ENCODE assay signal across 29 cellular contexts in the genomic region with DNA sequence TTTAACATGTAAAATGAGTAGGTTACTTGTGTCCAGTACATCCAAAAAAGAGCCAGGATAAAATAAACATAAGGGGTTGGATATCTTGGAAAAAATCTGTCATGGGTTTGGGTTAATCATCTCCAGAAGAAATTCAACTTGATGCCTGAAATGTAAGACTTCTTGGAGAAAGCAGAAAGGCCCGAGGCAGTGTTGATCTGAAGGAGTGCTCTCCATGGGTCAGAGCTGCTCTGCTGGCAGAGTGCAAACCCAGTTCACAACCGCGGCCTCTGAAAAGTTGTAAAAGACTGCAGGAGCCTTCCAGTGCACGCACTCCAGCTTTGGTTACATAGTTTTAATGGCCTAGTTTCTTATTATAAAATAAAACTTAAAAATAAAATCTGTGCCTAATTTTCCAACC.
DNase-seq lines count a peak whose midpoint lies in the region; TF ChIP-seq lines count a peak whose summit lies in the region.
"Had no signal": no experiment of that assay in that cellular context is flagged by ENCODE, and none has a peak within 500 bp of the region (broad histone marks: within the 10 kb centered on the region; RNA-seq: fewer than 3 reads in every experiment).

No MANE protein-coding gene starts in this region.

- H3K27ac ChIP-seq in breast epithelium = no peak overlapping the region
- H3K27ac ChIP-seq: colonic mucosa, heart right ventricle, stomach, tibial nerve, WERI-Rb-1 had no signal

- H3K27me3 Mint-ChIP-seq in activated CD4-positive, alpha-beta T cell treated with anti-CD3 and anti-CD28 coated beads, Interleukin-2, amount 10 ng/mL, durations not matched to agents 24 days and 14 days = no peaks in the 10 kb centered on the region
- H3K27me3 Mint-ChIP-seq: activated naive CD8-positive, alpha-beta T cell; activated T-helper 17 cell treated with anti-CD3 and anti-CD28 coated beads, Interleukin-2, amount 50 U/mL, for 72 hours; B cell had no signal

- H3K9me3 Mint-ChIP-seq in activated CD4-positive, alpha-beta T cell treated with anti-CD3 and anti-CD28 coated beads, Interleukin-2, amount 10 ng/mL, durations not matched to agents 24 days and 14 days = no peaks in the 10 kb centered on the region
- H3K9me3 Mint-ChIP-seq: activated T-helper 17 cell treated with anti-CD3 and anti-CD28 coated beads, Interleukin-2, amount 50 U/mL, for 72 hours; endodermal cell; T-helper 2 cell treated with Interferon-gamma antibody and Interleukin-4, amounts not matched to agents 5 μg/mL and 100 μg/mL, for 36 hours had no signal

- intact Hi-C loops in breast epithelium (cut with DNase I; ENCODE audit: low total_unique reads) = no loop called here
- intact Hi-C loops in activated CD4-positive, alpha-beta T cell treated with anti-CD3 and anti-CD28 coated beads, Interleukin-2, amount 10 ng/mL, durations not matched to agents 24 days and 14 days (cut with micrococcal nuclease) = no loop called here

- H3K4me3 Mint-ChIP-seq in activated CD4-positive, alpha-beta T cell treated with anti-CD3 and anti-CD28 coated beads, Interleukin-2, amount 10 ng/mL, durations not matched to agents 24 days and 14 days = no peak overlapping the region
- H3K4me3 Mint-ChIP-seq: activated naive CD8-positive, alpha-beta T cell; activated T-helper 17 cell treated with anti-CD3 and anti-CD28 coated beads, Interleukin-2, amount 50 U/mL, for 72 hours; B cell; endodermal cell; immature natural killer cell; T-helper 2 cell treated with Interferon-gamma antibody and Interleukin-4, amounts not matched to agents 5 μg/mL and 100 μg/mL, for 36 hours had no signal

- DNase-seq in BJ (ENCODE audit: low read depth) (peak; percentile 47), RPMI7951 (ENCODE audit: low read depth) (peak; percentile 67), fibroblast of gingiva (ENCODE audit: low read depth) (peak; percentile 88), left kidney (ENCODE audit: low read depth, low spot score) (peak; percentile 87), breast epithelium (ENCODE audit: low spot score in 2 of 2) (no peak), HT-29 (ENCODE audit: low spot score) (no peak)
- DNase-seq in activated CD4-positive, alpha-beta T cell treated with anti-CD3 and anti-CD28 coated beads, Interleukin-2, amount 10 ng/mL, durations not matched to agents 24 days and 14 days = no peak
- DNase-seq in central memory CD4-positive, alpha-beta T cell = no peak
- DNase-seq: Calu3; colonic mucosa; endodermal cell; heart right ventricle; immature natural killer cell; KBM-7; NCI-H1694; NCI-H2171; NCI-H524 treated with DMSO at 0.1 percent for 48 hours; occipital lobe; right cardiac atrium; RPMI8226; stimulated activated CD4-positive, alpha-beta T cell treated with anti-CD3 and anti-CD28 coated beads, Interleukin-15, amount 100 ng/mL, for 24 hours; stomach; WERI-Rb-1 had no signal

- TF ChIP-seq POLR2A in breast epithelium (IDR thresholded peaks at IDR 0.05) = no peak

- no peaks in the 10 kb centered on the region for H3K36me3 Mint-ChIP-seq in activated CD4-positive, alpha-beta T cell treated with anti-CD3 and anti-CD28 coated beads, Interleukin-2, amount 10 ng/mL, durations not matched to agents 24 days and 14 days (ENCODE audit: low read depth)
- H3K36me3 Mint-ChIP-seq: activated naive CD8-positive, alpha-beta T cell; immature natural killer cell had no signal

- TF ChIP-seq CTCF in BJ (IDR thresholded peaks at IDR 0.05; ENCODE audit: insufficient read depth, low read depth, low read length) (no peak), breast epithelium (IDR thresholded peaks at IDR 0.05) (no peak)

- no peaks in the 10 kb centered on the region for H3K4me1 ChIP-seq in breast epithelium
- H3K4me1 ChIP-seq: colonic mucosa, HAP-1, heart right ventricle, stomach, tibial nerve had no signal

- H3K36me3 ChIP-seq in BJ (ENCODE audit: control insufficient read depth, insufficient read depth, low read length) (no peaks in the 10 kb centered on the region), breast epithelium (no peaks in the 10 kb centered on the region)
- H3K36me3 ChIP-seq: colonic mucosa, HAP-1, heart right ventricle, stomach, tibial nerve, WERI-Rb-1 had no signal

- H3K9me3 ChIP-seq in breast epithelium = no peaks in the 10 kb centered on the region
- H3K9me3 ChIP-seq: colonic mucosa, HAP-1, stomach, tibial nerve had no signal

- H3K27me3 ChIP-seq in BJ (ENCODE audit: control insufficient read depth, insufficient read depth, low read length) (no peaks in the 10 kb centered on the region), breast epithelium (no peaks in the 10 kb centered on the region)
- H3K27me3 ChIP-seq: colonic mucosa, heart right ventricle, stomach, tibial nerve had no signal

- H3K4me1 Mint-ChIP-seq in activated CD4-positive, alpha-beta T cell treated with anti-CD3 and anti-CD28 coated beads, Interleukin-2, amount 10 ng/mL, durations not matched to agents 24 days and 14 days = no peaks in the 10 kb centered on the region
- H3K4me1 Mint-ChIP-seq: activated T-helper 17 cell treated with anti-CD3 and anti-CD28 coated beads, Interleukin-2, amount 50 U/mL, for 72 hours; B cell; endodermal cell; immature natural killer cell had no signal

- H3K27ac Mint-ChIP-seq in activated CD4-positive, alpha-beta T cell treated with anti-CD3 and anti-CD28 coated beads, Interleukin-2, amount 10 ng/mL, durations not matched to agents 24 days and 14 days = no peak overlapping the region
- H3K27ac Mint-ChIP-seq: activated naive CD8-positive, alpha-beta T cell; activated T-helper 17 cell treated with anti-CD3 and anti-CD28 coated beads, Interleukin-2, amount 50 U/mL, for 72 hours; B cell; endodermal cell; immature natural killer cell; T-helper 2 cell treated with Interferon-gamma antibody and Interleukin-4, amounts not matched to agents 5 μg/mL and 100 μg/mL, for 36 hours had no signal

- POLR2A ChIA-PET in BJ (lab: Charles Lee) = no interaction called here

- H3K4me3 ChIP-seq in BJ (ENCODE audit: low read depth, low read length) = no peak overlapping the region
- H3K4me3 ChIP-seq in breast epithelium = no peak overlapping the region
- H3K4me3 ChIP-seq: colonic mucosa, HAP-1, heart right ventricle, stomach, tibial nerve had no signal

- CTCF ChIA-PET in BJ (lab: Yijun Ruan, JAX) = no interaction called here

Comparison
In these comparisons a context has a peak if more than half of its experiments do, and no peak if none do; other contexts are left out.
1. DNase-seq: peak in BJ (single experiment), RPMI7951 (single experiment), fibroblast of gingiva (single experiment) and left kidney (single experiment); none in breast epithelium (0 of 2), HT-29 (single experiment), activated CD4-positive, alpha-beta T cell treated with anti-CD3 and anti-CD28 coated beads, Interleukin-2, amount 10 ng/mL, durations not matched to agents 24 days and 14 days (single experiment) and central memory CD4-positive, alpha-beta T cell (single experiment).